Comparison of ENCODE assay signal across 8 cellular contexts in the genomic region with DNA sequence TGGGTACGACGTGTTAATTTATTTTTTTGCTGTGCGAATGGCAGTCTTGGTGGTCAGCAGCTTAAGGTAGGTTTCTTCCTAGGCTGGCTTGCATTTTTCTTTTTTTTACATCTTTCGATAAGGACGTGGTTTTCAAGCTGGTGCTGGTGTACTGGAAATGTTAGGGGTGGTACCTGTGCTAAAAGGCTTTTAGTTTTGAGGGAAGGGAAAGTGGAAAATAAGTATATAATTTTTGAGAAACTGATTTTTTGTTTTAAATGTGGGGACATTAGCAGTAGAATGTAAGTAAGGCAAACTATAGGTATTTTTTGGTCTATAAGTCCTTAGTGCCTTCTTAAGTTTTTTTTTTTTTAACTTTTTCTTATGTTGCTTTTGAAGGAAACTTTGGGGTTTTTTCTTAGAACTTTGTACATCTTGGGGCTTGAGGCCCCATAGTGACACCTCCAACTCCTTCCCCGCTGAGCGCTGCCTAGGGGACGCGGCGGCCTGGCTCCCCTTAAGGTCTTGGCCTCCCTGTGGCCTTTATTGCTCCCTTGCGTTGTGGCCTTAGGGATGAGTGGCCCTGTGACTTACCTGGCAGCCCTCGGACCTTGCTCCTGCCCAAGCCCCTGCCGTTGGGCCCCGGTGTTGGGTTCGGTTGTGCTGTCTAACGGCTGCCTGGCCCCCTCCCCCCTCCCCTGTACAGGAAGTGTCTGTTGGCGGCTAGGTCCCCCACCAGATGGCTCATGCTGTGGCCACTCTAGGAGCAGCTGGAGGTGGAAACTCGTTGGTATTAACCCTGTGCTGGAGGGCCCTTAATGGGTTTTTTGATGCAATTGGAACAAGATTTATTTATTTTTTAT.
A peak's percentile ranks its signal among the peaks of the same experiment; 100 is the strongest.
DNase-seq lines count a peak whose midpoint lies in the region; ATAC-seq and TF ChIP-seq lines count a peak whose summit lies in the region.

No MANE protein-coding gene starts in this region.

- H3K9me3 Mint-ChIP-seq in Caco-2 (ENCODE audit: unreplicated experiment) (no peaks in the 10 kb centered on the region), natural killer cell (no peaks in the 10 kb centered on the region)
- H3K9me3 Mint-ChIP-seq in activated T-helper 17 cell treated with anti-CD3 and anti-CD28 coated beads, Interleukin-2, amount 50 U/mL, for 72 hours = no peaks in the 10 kb centered on the region
- H3K9me3 Mint-ChIP-seq in stimulated activated naive B cell treated with anti-CD40 and anti-IgM and Interleukin-4, amounts not matched to agents 10 μg/mL and 1 μg/mL and 100 μg/mL, for 72 hours = peaks cover 0 to 6% of the 10 kb centered on the region in 2 donors

- peak overlapping the region; percentile 49 for H3K4me3 ChIP-seq in Caco-2 (ENCODE audit: low read depth, low read length)
- peak overlapping the region; percentile 78 for H3K4me3 ChIP-seq in fibroblast of pulmonary artery (replicated peaks; ENCODE audit: low read depth, low read length)

- no peaks in the 10 kb centered on the region for H3K36me3 ChIP-seq in Caco-2 (ENCODE audit: control insufficient read depth, insufficient read depth, low read length)

- CTCF ChIA-PET in Caco-2 (lab: Charles Lee) = no interaction called here

- H3K27me3 ChIP-seq in Caco-2 (replicated peaks; ENCODE audit: control insufficient read depth, insufficient read depth, low read length) = no peaks in the 10 kb centered on the region

- H3K4me1 Mint-ChIP-seq in Caco-2 (ENCODE audit: low read depth, unreplicated experiment) = peaks cover 10% of the 10 kb centered on the region
- H3K4me1 Mint-ChIP-seq in activated T-helper 17 cell treated with anti-CD3 and anti-CD28 coated beads, Interleukin-2, amount 50 U/mL, for 72 hours = peaks cover 7% of the 10 kb centered on the region
- H3K4me1 Mint-ChIP-seq in natural killer cell = peaks cover 27 to 34% of the 10 kb centered on the region in 2 donors
- peaks cover 22 to 43% of the 10 kb centered on the region in 2 donors for H3K4me1 Mint-ChIP-seq in stimulated activated naive B cell treated with anti-CD40 and anti-IgM and Interleukin-4, amounts not matched to agents 10 μg/mL and 1 μg/mL and 100 μg/mL, for 72 hours

- intact Hi-C loops in Caco-2 (cut with micrococcal nuclease; ENCODE audit: unreplicated experiment) (loop anchor here (2.0 kb wide), 1 partner anchor 34 kb away; no protein-coding TSS in a partner anchor), natural killer cell (cut with micrococcal nuclease) (loop anchor here (5.0 kb wide), 1 partner anchor 255 kb away; a partner anchor contains a TSS)

- H3K36me3 Mint-ChIP-seq in Caco-2 (ENCODE audit: insufficient read depth, unreplicated experiment) (peaks cover 16% of the 10 kb centered on the region), natural killer cell (no peaks in the 10 kb centered on the region)
- no peaks in the 10 kb centered on the region for H3K36me3 Mint-ChIP-seq in activated T-helper 17 cell treated with anti-CD3 and anti-CD28 coated beads, Interleukin-2, amount 50 U/mL, for 72 hours (ENCODE audit: low read depth)
- H3K36me3 Mint-ChIP-seq in stimulated activated naive B cell treated with anti-CD40 and anti-IgM and Interleukin-4, amounts not matched to agents 10 μg/mL and 1 μg/mL and 100 μg/mL, for 72 hours = peaks cover 23 to 36% of the 10 kb centered on the region in 2 donors

- TSS peak; percentile 74 for BruUV-seq in Caco-2 (replicated peaks; lab: Mats Ljungman, UMichigan)

- peak; percentile 88 to 94 for DNase-seq in Caco-2
- DNase-seq in LoVo (ENCODE audit: low spot score) = peak; percentile 83
- DNase-seq in RPMI8226 = peak; percentile 90
- DNase-seq in fibroblast of pulmonary artery (ENCODE audit: low read depth) = peak; percentile 94
- DNase-seq in natural killer cell = peak; percentile 67
- DNase-seq in stimulated activated naive B cell treated with anti-CD40 and anti-IgM and Interleukin-4, amounts not matched to agents 10 μg/mL and 1 μg/mL and 100 μg/mL, for 72 hours = peak; percentile 73

- H3K27me3 Mint-ChIP-seq in Caco-2 (ENCODE audit: insufficient read depth, unreplicated experiment) (no peaks in the 10 kb centered on the region), natural killer cell (ENCODE audit: low read depth in 2 of 2) (no peaks in the 10 kb centered on the region)
- H3K27me3 Mint-ChIP-seq in activated T-helper 17 cell treated with anti-CD3 and anti-CD28 coated beads, Interleukin-2, amount 50 U/mL, for 72 hours = no peaks in the 10 kb centered on the region
- H3K27me3 Mint-ChIP-seq in stimulated activated naive B cell treated with anti-CD40 and anti-IgM and Interleukin-4, amounts not matched to agents 10 μg/mL and 1 μg/mL and 100 μg/mL, for 72 hours = no peaks in the 10 kb centered on the region

- H3K27ac Mint-ChIP-seq in Caco-2 (ENCODE audit: unreplicated experiment) (peak overlapping the region; percentile 98), natural killer cell (peak overlapping the region; percentile 91 to 99)
- peak overlapping the region; percentile 44 for H3K27ac Mint-ChIP-seq in activated T-helper 17 cell treated with anti-CD3 and anti-CD28 coated beads, Interleukin-2, amount 50 U/mL, for 72 hours
- peak overlapping the region; percentile 99 for H3K27ac Mint-ChIP-seq in stimulated activated naive B cell treated with anti-CD40 and anti-IgM and Interleukin-4, amounts not matched to agents 10 μg/mL and 1 μg/mL and 100 μg/mL, for 72 hours

- TF ChIP-seq CTCF in Caco-2 (IDR thresholded peaks at IDR 0.05; ENCODE audit: insufficient read depth in 1 of 2, low read depth in 1 of 2, low read length in 1 of 2, severe bottlenecking in 1 of 2, unreplicated experiment in 1 of 2) = peak in 1 of 2 experiments; percentile 21
- TF ChIP-seq CTCF in fibroblast of pulmonary artery (IDR thresholded peaks at IDR 0.05; ENCODE audit: low read length, missing control alignments) = peak; percentile 16
- no peak for TF ChIP-seq CTCF in natural killer cell (IDR thresholded peaks at IDR 0.05)

- H3K4me3 Mint-ChIP-seq in Caco-2 (ENCODE audit: unreplicated experiment) (peak overlapping the region; percentile 96), natural killer cell (peak overlapping the region; percentile 93)
- peak overlapping the region; percentile 84 for H3K4me3 Mint-ChIP-seq in activated T-helper 17 cell treated with anti-CD3 and anti-CD28 coated beads, Interleukin-2, amount 50 U/mL, for 72 hours
- H3K4me3 Mint-ChIP-seq in stimulated activated naive B cell treated with anti-CD40 and anti-IgM and Interleukin-4, amounts not matched to agents 10 μg/mL and 1 μg/mL and 100 μg/mL, for 72 hours = peak overlapping the region; percentile 93 to 99

- POLR2A ChIA-PET in Caco-2 (lab: Charles Lee) = no interaction called here

- ATAC-seq in GM21576 (IDR thresholded peaks at IDR 0.05; ENCODE audit: unreplicated experiment) (peak; percentile 71), natural killer cell (peak; percentile 99 to 100 (median 100))
- ATAC-seq in activated T-helper 17 cell treated with anti-CD3 and anti-CD28 coated beads, Interleukin-2, amount 50 U/mL, for 72 hours (replicated peaks) = peak; percentile 93
- peak; percentile 99 for ATAC-seq in stimulated activated naive B cell treated with anti-CD40 and anti-IgM and Interleukin-4, amounts not matched to agents 10 μg/mL and 1 μg/mL and 100 μg/mL, for 72 hours (replicated peaks)

- H3K4me1 ChIP-seq in Caco-2 = peaks cover 10% of the 10 kb centered on the region; the same call in 1 of the 2 replicates

- no peaks in the 10 kb centered on the region for H3K9me3 ChIP-seq in Caco-2

Comparison
In these comparisons a context has a peak if more than half of its experiments do, and no peak if none do; other contexts are left out.
1. Peak in every context shown above with its lines: DNase-seq, ATAC-seq and H3K4me3 ChIP-seq.
2. H3K27ac Mint-ChIP-seq: peak in every context shown above with its lines; median percentile 99 in stimulated activated naive B cell treated with anti-CD40 and anti-IgM and Interleukin-4, amounts not matched to agents 10 μg/mL and 1 μg/mL and 100 μg/mL, for 72 hours; 98 in Caco-2; 95 in natural killer cell; 44 in activated T-helper 17 cell treated with anti-CD3 and anti-CD28 coated beads, Interleukin-2, amount 50 U/mL, for 72 hours.